Comparison of ENCODE assay signal across 1 cellular context in the genomic region with DNA sequence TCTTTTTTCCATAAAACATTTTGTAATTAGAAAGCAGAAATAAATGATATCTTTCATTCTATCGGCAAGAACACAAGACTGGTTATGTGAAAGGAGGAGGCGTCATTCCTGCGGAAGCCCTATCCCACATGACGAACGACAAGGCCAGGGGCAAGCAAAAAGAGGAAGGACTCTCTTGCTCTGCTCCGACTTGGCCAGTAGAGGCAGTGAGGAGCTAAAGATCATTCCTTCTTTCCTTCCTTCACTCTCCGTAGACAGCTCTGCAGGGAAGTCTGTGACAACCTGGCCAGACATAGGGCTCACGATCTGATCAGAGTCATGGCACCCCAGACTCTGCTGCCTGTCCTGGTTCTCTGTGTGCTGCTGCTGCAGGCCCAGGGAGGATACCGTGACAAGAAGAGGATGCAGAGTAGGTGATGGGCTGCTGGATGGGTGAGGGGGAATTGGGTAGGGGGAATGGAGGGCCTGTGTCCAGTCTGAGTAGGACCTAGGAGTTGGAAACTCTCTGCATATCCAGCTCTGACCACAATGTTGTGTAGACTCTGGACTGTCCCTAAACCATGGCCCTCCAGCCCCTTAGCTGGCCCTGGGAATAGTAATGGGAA.
TF ChIP-seq lines count a peak whose summit lies in the region.

Gene WFDC10A (plus strand): TSS at position 244 of the 605 bp plus-strand sequence. CDS start 75 bp downstream, at position 319.

TF ChIP-seq in HepG2, 621 proteins besides CTCF, POLR2A, EP300 and RAD21 (continued from another document):
- TF ChIP-seq SATB2 (CRISPR knock-in tag; IDR thresholded peaks at IDR 0.05) (no peak), JDP2 (CRISPR knock-in tag; IDR thresholded peaks at IDR 0.05; ENCODE audit: borderline replicate concordance) (no peak), RORA (CRISPR knock-in tag; IDR thresholded peaks at IDR 0.05) (no peak), ZNF441 (CRISPR knock-in tag; IDR thresholded peaks at IDR 0.05; ENCODE audit: borderline replicate concordance) (no peak), STAG1 (CRISPR knock-in tag; IDR thresholded peaks at IDR 0.05) (peak; percentile 64), ZBTB8A (CRISPR knock-in tag; IDR thresholded peaks at IDR 0.05; ENCODE audit: borderline replicate concordance, low read depth) (no peak), NFRKB (IDR thresholded peaks at IDR 0.05) (no peak), FOXM1 (CRISPR knock-in tag; IDR thresholded peaks at IDR 0.05) (no peak), CSRNP2 (CRISPR knock-in tag; conservative IDR thresholded peaks at IDR 0.05; ENCODE audit: low read depth) (no peak), HNF1A (IDR thresholded peaks at IDR 0.05; ENCODE audit: low read depth) (no peak), HNF1A (CRISPR knock-in tag; IDR thresholded peaks at IDR 0.05; ENCODE audit: borderline replicate concordance) (no peak), ZNF280B (CRISPR knock-in tag; IDR thresholded peaks at IDR 0.05; ENCODE audit: borderline replicate concordance) (0 out of 2 replicates have a peak, but pooled peaks have one; percentile 35), FOXA1 (IDR thresholded peaks at IDR 0.05) (no peak), FOXA1 (CRISPR knock-in tag; IDR thresholded peaks at IDR 0.05) (no peak), MXD1 (CRISPR knock-in tag; IDR thresholded peaks at IDR 0.05) (no peak), SUZ12 (IDR thresholded peaks at IDR 0.05; ENCODE audit: low read depth, low read length) (no peak), LBX2 (CRISPR knock-in tag; IDR thresholded peaks at IDR 0.05; ENCODE audit: borderline replicate concordance) (no peak), EED (CRISPR knock-in tag; IDR thresholded peaks at IDR 0.05) (no peak), ZBTB25 (CRISPR knock-in tag; IDR thresholded peaks at IDR 0.05) (no peak), ZNF597 (CRISPR knock-in tag; IDR thresholded peaks at IDR 0.05) (no peak), KDM1A (CRISPR knock-in tag; IDR thresholded peaks at IDR 0.05) (no peak), BATF2 (CRISPR knock-in tag; IDR thresholded peaks at IDR 0.05) (no peak)
- TF ChIP-seq, protein P1, sequence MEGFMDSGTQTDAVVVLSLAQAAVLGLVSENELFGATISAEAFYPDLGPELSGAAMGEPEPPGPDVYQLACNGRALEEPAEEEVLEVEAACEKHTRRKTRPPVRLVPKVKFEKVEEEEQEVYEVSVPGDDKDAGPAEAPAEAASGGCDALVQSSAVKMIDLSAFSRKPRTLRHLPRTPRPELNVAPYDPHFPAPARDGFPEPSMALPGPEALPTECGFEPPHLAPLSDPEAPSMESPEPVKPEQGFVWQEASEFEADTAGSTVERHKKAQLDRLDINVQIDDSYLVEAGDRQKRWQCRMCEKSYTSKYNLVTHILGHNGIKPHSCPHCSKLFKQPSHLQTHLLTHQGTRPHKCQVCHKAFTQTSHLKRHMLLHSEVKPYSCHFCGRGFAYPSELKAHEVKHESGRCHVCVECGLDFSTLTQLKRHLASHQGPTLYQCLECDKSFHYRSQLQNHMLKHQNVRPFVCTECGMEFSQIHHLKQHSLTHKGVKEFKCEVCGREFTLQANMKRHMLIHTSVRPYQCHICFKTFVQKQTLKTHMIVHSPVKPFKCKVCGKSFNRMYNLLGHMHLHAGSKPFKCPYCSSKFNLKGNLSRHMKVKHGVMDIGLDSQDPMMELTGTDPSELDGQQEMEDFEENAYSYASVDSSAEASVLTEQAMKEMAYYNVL (CRISPR knock-in tag; IDR thresholded peaks at IDR 0.05; ENCODE audit: borderline replicate concordance): no peak
